ENCODE assay signal across 8 cellular contexts in the genomic region with DNA sequence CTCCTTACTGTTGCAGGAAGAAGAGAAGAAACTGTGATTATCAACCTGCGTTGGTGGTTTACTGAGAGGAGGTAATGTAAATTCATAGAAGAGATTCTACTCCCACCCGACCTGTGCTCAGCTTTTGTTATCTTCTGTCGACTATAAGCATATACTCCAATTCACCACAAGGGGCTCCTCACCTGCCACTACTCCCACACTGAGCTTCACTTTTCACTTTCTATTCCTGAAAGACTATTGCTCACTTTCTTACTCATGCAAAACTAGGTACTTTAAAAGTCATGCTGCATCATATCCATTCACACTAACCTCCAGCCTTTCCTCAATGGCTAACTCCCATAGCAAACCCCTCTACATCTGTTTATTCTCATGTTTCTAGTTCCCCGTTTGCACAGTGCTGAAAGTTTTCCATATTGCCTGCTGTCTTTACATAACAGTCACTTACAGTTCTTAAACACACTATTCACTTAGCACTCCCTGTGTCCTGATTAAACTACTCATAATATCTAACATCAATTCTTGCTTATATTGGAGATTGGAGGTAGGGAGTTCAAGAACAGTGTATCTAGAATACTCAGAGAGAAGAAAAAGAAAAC.
A peak's percentile ranks its signal among the peaks of the same experiment; 100 is the strongest.
DNase-seq lines count a peak whose midpoint lies in the region; ATAC-seq and TF ChIP-seq lines count a peak whose summit lies in the region.

No MANE protein-coding gene starts in this region.

- H3K9me3 ChIP-seq in left ventricle myocardium inferior (replicated peaks) (peaks cover 10% of the 10 kb centered on the region), thyroid gland (no peaks in the 10 kb centered on the region)

- H3K36me3 ChIP-seq in left ventricle myocardium inferior (no peaks in the 10 kb centered on the region), thyroid gland (no peaks in the 10 kb centered on the region)

- no peaks in the 10 kb centered on the region for H3K27me3 ChIP-seq in left ventricle myocardium inferior (ENCODE audit: low read depth)
- H3K27me3 ChIP-seq in thyroid gland = no peaks in the 10 kb centered on the region

- ATAC-seq in GM21447 (IDR thresholded peaks at IDR 0.05; ENCODE audit: unreplicated experiment) (peak; percentile 98), HG03521 (IDR thresholded peaks at IDR 0.05; ENCODE audit: unreplicated experiment) (peak; percentile 99)

- intact Hi-C loops in left ventricle myocardium inferior (cut with micrococcal nuclease) = no loop called here
- intact Hi-C loops in thyroid gland (cut with DNase I) = no loop called here

- WGBS in thyroid gland, 2 donors = 37% methylated on average over 4 of the region's 4 CpGs

- no peak for TF ChIP-seq POLR2A in thyroid gland (IDR thresholded peaks at IDR 0.05)

- H3K4me1 ChIP-seq in left ventricle myocardium inferior (peaks cover 4% of the 10 kb centered on the region), thyroid gland (no peaks in the 10 kb centered on the region)

- H3K4me3 ChIP-seq in left ventricle myocardium inferior (no peak overlapping the region), thyroid gland (replicated peaks in 1 of 3) (no peak overlapping the region)

- H3K27ac ChIP-seq in left ventricle myocardium inferior (replicated peaks) (no peak overlapping the region), thyroid gland (no peak overlapping the region)

- TF ChIP-seq CTCF in left ventricle myocardium inferior (IDR thresholded peaks at IDR 0.05; ENCODE audit: borderline replicate concordance) (peak; percentile 58), thyroid gland (IDR thresholded peaks at IDR 0.05) (peak in 4 of 6 experiments; percentile 43 to 71 (median 58))

- DNase-seq in NCI-H1092 treated with DMSO at 0.1 percent for 48 hours (lab: John Stamatoyannopoulos, UW) = peak; percentile 9
- DNase-seq in NCI-H1092 (lab: John Stamatoyannopoulos, UW) = no peak
- peak; percentile 15 for DNase-seq in SK-N-DZ (ENCODE audit: low spot score)
- no peak for DNase-seq in left ventricle myocardium inferior
- peak; percentile 11 to 19 for DNase-seq in thyroid gland
- DNase-seq in activated effector memory CD4-positive, alpha-beta T cell treated with Interleukin-2 at 50 U/mL for 16 hours = no peak

Comparison
In these comparisons a context has a peak if more than half of its experiments do, and no peak if none do; other contexts are left out.
1. DNase-seq: peak in NCI-H1092 treated with DMSO at 0.1 percent for 48 hours (single experiment), SK-N-DZ (single experiment) and thyroid gland (2 of 2); none in NCI-H1092 (single experiment), left ventricle myocardium inferior (single experiment) and activated effector memory CD4-positive, alpha-beta T cell treated with Interleukin-2 at 50 U/mL for 16 hours (single experiment).